Comparison of ENCODE assay signal across 7 cellular contexts in the genomic region with DNA sequence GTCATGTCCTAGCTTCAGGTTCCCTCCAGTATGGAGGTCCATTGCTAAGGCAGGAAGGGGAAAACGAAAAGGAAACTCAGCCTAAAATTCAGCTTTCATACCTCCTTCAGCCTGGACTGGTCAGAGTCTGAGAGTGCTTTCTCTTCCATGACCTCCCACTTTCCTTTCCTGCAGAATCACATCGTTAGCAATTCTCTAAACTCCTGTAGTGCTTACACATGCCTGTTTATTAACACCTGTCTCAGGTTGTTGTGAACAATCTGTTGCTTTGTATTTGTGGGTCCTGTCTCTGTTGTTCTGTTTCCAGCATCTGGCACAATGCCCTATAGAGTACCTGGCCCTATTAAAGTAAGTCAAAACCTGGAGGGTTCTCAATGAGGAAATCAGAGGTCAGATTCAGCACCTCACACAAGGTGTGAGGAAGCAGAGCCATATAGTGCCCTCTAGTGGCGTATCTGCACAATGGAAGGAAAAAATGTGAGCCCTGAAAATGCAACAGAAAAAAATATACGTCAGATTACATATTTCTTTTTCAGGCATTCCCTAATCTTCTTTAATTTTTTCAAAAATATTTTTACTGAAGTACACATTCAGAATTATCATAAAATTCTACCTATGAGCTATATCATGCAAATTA. TPM values are rescaled to one million over a fixed set of nuclear protein-coding genes. Genes with fewer than 3 reads are reported as not detected.
A peak's percentile ranks its signal among the peaks of the same experiment; 100 is the strongest.
DNase-seq lines count a peak whose midpoint lies in the region; ATAC-seq and TF ChIP-seq lines count a peak whose summit lies in the region.
"Not testable (repeated sequence)": the region's sequence is repeated elsewhere in the genome, so short reads cannot be mapped to it uniquely, and the experiment has no call there.

No MANE protein-coding gene starts in this region.

- ATAC-seq in GM21723 (IDR thresholded peaks at IDR 0.05; ENCODE audit: unreplicated experiment): peak; percentile 95
- ATAC-seq in HG03460 (IDR thresholded peaks at IDR 0.05; ENCODE audit: unreplicated experiment): peak; percentile 81
- peak; percentile 36 for ATAC-seq in activated CD8-positive, alpha-beta memory T cell treated with anti-CD3 and anti-CD28 coated beads, Interleukin-2, amount 10 ng/mL, durations not matched to agents 7 days and 5 days

- H3K9me3 Mint-ChIP-seq in activated CD8-positive, alpha-beta memory T cell treated with anti-CD3 and anti-CD28 coated beads, Interleukin-2, amount 10 ng/mL, durations not matched to agents 7 days and 5 days (ENCODE audit: low read depth); nephron: not testable (repeated sequence)

- H3K27me3 Mint-ChIP-seq in activated CD8-positive, alpha-beta memory T cell treated with anti-CD3 and anti-CD28 coated beads, Interleukin-2, amount 10 ng/mL, durations not matched to agents 7 days and 5 days: peaks cover 12% of the 10 kb centered on the region
- H3K27me3 Mint-ChIP-seq in nephron (ENCODE audit: low read depth): not testable (repeated sequence)

- H3K36me3 Mint-ChIP-seq in activated CD8-positive, alpha-beta memory T cell treated with anti-CD3 and anti-CD28 coated beads, Interleukin-2, amount 10 ng/mL, durations not matched to agents 7 days and 5 days; nephron (ENCODE audit: low read depth): not testable (repeated sequence)

- CTCF ChIA-PET in activated CD8-positive, alpha-beta memory T cell treated with anti-CD3 and anti-CD28 coated beads, Interleukin-2, amount 10 ng/mL, durations not matched to agents 7 days and 5 days (lab: Charles Lee): not testable (repeated sequence)

- not testable (repeated sequence) for H3K4me3 Mint-ChIP-seq in activated CD8-positive, alpha-beta memory T cell treated with anti-CD3 and anti-CD28 coated beads, Interleukin-2, amount 10 ng/mL, durations not matched to agents 7 days and 5 days; nephron

- H3K4me3 ChIP-seq in fibroblast of pulmonary artery (replicated peaks; ENCODE audit: low read depth, low read length): not testable (repeated sequence)

- not testable (repeated sequence) for H3K4me1 Mint-ChIP-seq in activated CD8-positive, alpha-beta memory T cell treated with anti-CD3 and anti-CD28 coated beads, Interleukin-2, amount 10 ng/mL, durations not matched to agents 7 days and 5 days; nephron

- not testable (repeated sequence) for H3K27ac Mint-ChIP-seq in activated CD8-positive, alpha-beta memory T cell treated with anti-CD3 and anti-CD28 coated beads, Interleukin-2, amount 10 ng/mL, durations not matched to agents 7 days and 5 days; nephron

- TF ChIP-seq CTCF in GM12872 (IDR thresholded peaks at IDR 0.05; ENCODE audit: insufficient read depth, low read depth, low read length) (peak; percentile 61), fibroblast of pulmonary artery (IDR thresholded peaks at IDR 0.05; ENCODE audit: low read length, missing control alignments) (peak; percentile 60), nephron (IDR thresholded peaks at IDR 0.05; ENCODE audit: unreplicated experiment in 3 of 3) (peak in 2 of 3 experiments; percentile 60 to 61)

- DNase-seq in NCI-H748 (lab: John Stamatoyannopoulos, UW; ENCODE audit: unreplicated experiment): peak; percentile 14
- DNase-seq in activated CD8-positive, alpha-beta memory T cell treated with anti-CD3 and anti-CD28 coated beads, Interleukin-2, amount 10 ng/mL, durations not matched to agents 7 days and 5 days: peak; percentile 41
- DNase-seq in fibroblast of pulmonary artery (ENCODE audit: low read depth): peak; percentile 27

RNA-seq across cellular contexts. Expression of a gene that starts 2.3 kb away (rescaled TPM):
- total RNA-seq in activated CD8-positive, alpha-beta memory T cell treated with anti-CD3 and anti-CD28 coated beads, Interleukin-2, amount 10 ng/mL, durations not matched to agents 7 days and 5 days: not detected

Comparison
In these comparisons a context has a peak if more than half of its experiments do, and no peak if none do; other contexts are left out.
1. ATAC-seq: peak in every context shown above with its lines; median percentile 95 in GM21723; 81 in HG03460; 36 in activated CD8-positive, alpha-beta memory T cell treated with anti-CD3 and anti-CD28 coated beads, Interleukin-2, amount 10 ng/mL, durations not matched to agents 7 days and 5 days.